ENCODE assay signal across 19 cellular contexts in the genomic region with DNA sequence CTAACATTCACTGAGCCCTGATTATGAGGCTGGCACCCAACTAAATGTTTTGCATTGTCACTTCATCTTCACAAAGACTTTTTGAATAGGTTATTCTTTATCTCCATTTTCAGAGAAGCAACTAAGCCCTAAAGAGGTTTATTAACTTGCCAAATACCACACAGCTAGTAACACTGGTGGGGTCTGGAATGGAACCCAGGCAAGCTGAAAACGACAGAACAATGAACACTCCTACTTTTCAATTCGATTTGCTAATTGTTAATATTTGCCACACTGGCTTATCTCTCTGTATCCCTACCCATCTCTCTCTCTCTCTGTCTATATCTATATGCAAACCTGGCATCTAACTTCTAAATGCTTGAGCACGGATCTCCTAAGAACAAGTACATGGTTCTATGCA. TPM values are rescaled to one million over a fixed set of nuclear protein-coding genes. Genes with fewer than 3 reads are reported as not detected.
DNase-seq lines count a peak whose midpoint lies in the region; ATAC-seq and TF ChIP-seq lines count a peak whose summit lies in the region.
"Had no signal": no experiment of that assay in that cellular context is flagged by ENCODE, and none has a peak within 500 bp of the region (broad histone marks: within the 10 kb centered on the region; RNA-seq: fewer than 3 reads in every experiment).

No MANE protein-coding gene starts in this region.

- H3K4me1 ChIP-seq in DOHH2 (ENCODE audit: control insufficient read depth, low read length) = peaks cover 84% of the 10 kb centered on the region
- peaks cover 38% of the 10 kb centered on the region for H3K4me1 ChIP-seq in effector memory CD4-positive, alpha-beta T cell (ENCODE audit: control insufficient read depth, insufficient read depth, low read length, poor library complexity, severe bottlenecking)
- H3K4me1 ChIP-seq: A549 had no signal

- ATAC-seq in T-helper 17 cell (no peak), GM19455 (IDR thresholded peaks at IDR 0.05; ENCODE audit: unreplicated experiment) (no peak)
- ATAC-seq: A549, gastrocnemius medialis had no signal

- no peak overlapping the region for H3K4me3 ChIP-seq in DOHH2 (ENCODE audit: low read length)
- H3K4me3 ChIP-seq in epithelial cell of proximal tubule (ENCODE audit: low read depth, low read length) = peak overlapping the region; percentile 78
- H3K4me3 ChIP-seq in effector memory CD4-positive, alpha-beta T cell (ENCODE audit: insufficient read depth, low read depth, low read length, poor library complexity, severe bottlenecking) = no peak overlapping the region
- H3K4me3 ChIP-seq: A549, BLaER1, gastrocnemius medialis, lung had no signal

- DNase-seq in activated CD4-positive, alpha-beta T cell treated with anti-CD3 and anti-CD28 coated beads, Interleukin-2, amount 10 ng/mL, durations not matched to agents 7 days and 5 days = no peak
- DNase-seq in activated CD4-positive, alpha-beta T cell treated with anti-CD3 and anti-CD28 coated beads for 48 hours = no peak
- DNase-seq in T-helper 17 cell (no peak), epithelial cell of proximal tubule (ENCODE audit: low read depth) (no peak), retina (no peak)
- no peak for DNase-seq in effector memory CD4-positive, alpha-beta T cell
- DNase-seq: activated gamma-delta T cell; gastrocnemius medialis; kidney; MM.1S; NCI-H1436 treated with DMSO at 0.1 percent for 48 hours; NCI-H2171; NCI-H526; stimulated activated CD4-positive, alpha-beta T cell treated with anti-CD3 and anti-CD28 coated beads, Interleukin-4, amount 100 ng/mL, for 24 hours had no signal

- no peaks in the 10 kb centered on the region for H3K27me3 ChIP-seq in DOHH2 (ENCODE audit: control insufficient read depth, low read length)
- no peaks in the 10 kb centered on the region for H3K27me3 ChIP-seq in effector memory CD4-positive, alpha-beta T cell (replicated peaks; ENCODE audit: control insufficient read depth, insufficient read depth, low read length, poor library complexity, severe bottlenecking)
- H3K27me3 ChIP-seq: BLaER1, gastrocnemius medialis had no signal

- peaks cover 81% of the 10 kb centered on the region for H3K4me1 Mint-ChIP-seq in activated CD4-positive, alpha-beta T cell treated with anti-CD3 and anti-CD28 coated beads, Interleukin-2, amount 10 ng/mL, durations not matched to agents 7 days and 5 days
- H3K4me1 Mint-ChIP-seq in T-helper 17 cell = peaks cover 57% of the 10 kb centered on the region

- H3K9me3 ChIP-seq in DOHH2 (ENCODE audit: control insufficient read depth, insufficient read depth, low read length) (no peaks in the 10 kb centered on the region), T-helper 17 cell (ENCODE audit: control insufficient read depth, low read length, poor library complexity, severe bottlenecking) (peaks cover 18% of the 10 kb centered on the region)
- H3K9me3 ChIP-seq in effector memory CD4-positive, alpha-beta T cell (ENCODE audit: control insufficient read depth, low read length) = no peaks in the 10 kb centered on the region
- H3K9me3 ChIP-seq: A549, BLaER1, gastrocnemius medialis had no signal

- H3K27me3 Mint-ChIP-seq in activated CD4-positive, alpha-beta T cell treated with anti-CD3 and anti-CD28 coated beads, Interleukin-2, amount 10 ng/mL, durations not matched to agents 7 days and 5 days = no peaks in the 10 kb centered on the region
- no peaks in the 10 kb centered on the region for H3K27me3 Mint-ChIP-seq in T-helper 17 cell

- CTCF ChIA-PET in activated CD4-positive, alpha-beta T cell treated with anti-CD3 and anti-CD28 coated beads, Interleukin-2, amount 10 ng/mL, durations not matched to agents 7 days and 5 days (lab: Charles Lee) = interaction anchor here (0.7 to 0.9 kb wide), 2 partner anchors 89 to 117 kb away, joined by 3 read pairs; no protein-coding TSS in a partner anchor

- H3K36me3 Mint-ChIP-seq in activated CD4-positive, alpha-beta T cell treated with anti-CD3 and anti-CD28 coated beads, Interleukin-2, amount 10 ng/mL, durations not matched to agents 7 days and 5 days (ENCODE audit: low read depth) = peaks cover 50% of the 10 kb centered on the region
- H3K36me3 Mint-ChIP-seq in T-helper 17 cell (ENCODE audit: low read depth) = peaks cover 2% of the 10 kb centered on the region

- peak overlapping the region; percentile 6 for H3K4me3 Mint-ChIP-seq in activated CD4-positive, alpha-beta T cell treated with anti-CD3 and anti-CD28 coated beads, Interleukin-2, amount 10 ng/mL, durations not matched to agents 7 days and 5 days
- H3K4me3 Mint-ChIP-seq in T-helper 17 cell = peak overlapping the region; percentile 87

- no peak for TF ChIP-seq CTCF in DOHH2 (IDR thresholded peaks at IDR 0.05; ENCODE audit: low read depth, low read length, poor library complexity, severe bottlenecking)
- no peak for TF ChIP-seq CTCF in epithelial cell of proximal tubule (conservative IDR thresholded peaks at IDR 0.05; ENCODE audit: low read depth, low read length)

- H3K79me2 ChIP-seq in DOHH2 (ENCODE audit: control insufficient read depth, low read length) = peaks cover 91% of the 10 kb centered on the region

- H3K27ac Mint-ChIP-seq in activated CD4-positive, alpha-beta T cell treated with anti-CD3 and anti-CD28 coated beads, Interleukin-2, amount 10 ng/mL, durations not matched to agents 7 days and 5 days = peak overlapping the region; percentile 98
- peak overlapping the region; percentile 94 for H3K27ac Mint-ChIP-seq in T-helper 17 cell

- no peaks in the 10 kb centered on the region; the same call in 1 of the 2 replicates for H3F3A ChIP-seq in DOHH2 (ENCODE audit: control insufficient read depth, insufficient read depth)

- H3K4me2 ChIP-seq in DOHH2 (ENCODE audit: low read length) = peak overlapping the region; percentile 1; the same call in 1 of the 2 replicates
- H3K4me2 ChIP-seq: A549 had no signal

- H3K27ac ChIP-seq in DOHH2 (ENCODE audit: low read depth, low read length) = no peak overlapping the region
- H3K27ac ChIP-seq in effector memory CD4-positive, alpha-beta T cell (ENCODE audit: insufficient read depth, low read length, poor library complexity, severe bottlenecking) = no peak overlapping the region
- H3K27ac ChIP-seq: A549, BLaER1, gastrocnemius medialis had no signal

- H4K20me1 ChIP-seq in DOHH2 (ENCODE audit: control insufficient read depth, insufficient read depth, low read depth, low read length) = no peaks in the 10 kb centered on the region
- H4K20me1 ChIP-seq: BLaER1 had no signal

- no peaks in the 10 kb centered on the region for H3K9me3 Mint-ChIP-seq in activated CD4-positive, alpha-beta T cell treated with anti-CD3 and anti-CD28 coated beads, Interleukin-2, amount 10 ng/mL, durations not matched to agents 7 days and 5 days

- POLR2A ChIA-PET in activated CD4-positive, alpha-beta T cell treated with anti-CD3 and anti-CD28 coated beads, Interleukin-2, amount 10 ng/mL, durations not matched to agents 7 days and 5 days (lab: Charles Lee) = interaction anchor here (0.7 kb wide), 1 partner anchor 13 kb away, joined by 3 read pairs; no protein-coding TSS in a partner anchor

- H3K36me3 ChIP-seq in DOHH2 (ENCODE audit: control insufficient read depth, low read length) = peaks cover 76% of the 10 kb centered on the region
- H3K36me3 ChIP-seq in effector memory CD4-positive, alpha-beta T cell (ENCODE audit: control insufficient read depth, insufficient read depth, low read length) = no peaks in the 10 kb centered on the region

- H3K9me2 ChIP-seq in DOHH2 (replicated peaks; ENCODE audit: control insufficient read depth, low read length) = no peaks in the 10 kb centered on the region

RNA-seq across cellular contexts. Expression of a gene that starts 40.6 kb away (rescaled TPM):
- total RNA-seq in activated CD4-positive, alpha-beta T cell treated with anti-CD3 and anti-CD28 coated beads, Interleukin-2, amount 10 ng/mL, durations not matched to agents 7 days and 5 days = 10 to 100 TPM; 36.0 to 36.1 TPM
- total RNA-seq in T-helper 17 cell = 1 to 10 TPM; 8.9 to 9.9 TPM
- 62.8 and 65.4 TPM in 2 replicates for total RNA-seq in epithelial cell of proximal tubule
